Comparison of ENCODE assay signal across 8 cellular contexts in genomic region chr11:46382644-46383403, GRCh38. TPM values are rescaled to one million over a fixed set of nuclear protein-coding genes. Genes with fewer than 3 reads are reported as not detected.
DNase-seq lines count a peak whose midpoint lies in the region; ATAC-seq and TF ChIP-seq lines count a peak whose summit lies in the region.

No MANE protein-coding gene starts in this region.

- no peaks in the 10 kb centered on the region for H3K9me3 ChIP-seq in GM23248 (ENCODE audit: low read depth)

- peak overlapping the region in 1 of 2 donors; percentile 36 for H3K4me3 Mint-ChIP-seq in effector memory CD8-positive, alpha-beta T cell

- 42 to 48% methylated on average over 15 to 18 of the region's 18 CpGs for WGBS in GM23248 (ENCODE audit: low coverage in 1 of 2, low lambda C conversion rate in 2 of 2, missing lambda C conversion rate in 2 of 2), 2 experiments

- H2AFZ ChIP-seq in GM23248, result no peak overlapping the region

- in situ Hi-C loops in ACHN (cut with HindIII; ENCODE audit: low pct_ligation_motif_present, low pct_unique_long_range_greater_than_20kb, low sequenced_read_pairs) (no loop called here), GM23248 (cut with MboI) (no loop called here)

- DNase-seq in ACHN, result peak; percentile 50
- DNase-seq in GM23248, result peak; percentile 73
- peak; percentile 54 for DNase-seq in RKO (ENCODE audit: low spot score)
- DNase-seq in fibroblast of the aortic adventitia (ENCODE audit: low read depth), result peak; percentile 48
- DNase-seq in effector memory CD8-positive, alpha-beta T cell, result no peak
- no peak for DNase-seq in foreskin melanocyte

- peaks cover 33 to 58% of the 10 kb centered on the region in 2 donors for H3K27me3 Mint-ChIP-seq in effector memory CD8-positive, alpha-beta T cell

- no peaks in the 10 kb centered on the region for H3K9me3 Mint-ChIP-seq in effector memory CD8-positive, alpha-beta T cell

- peak; percentile 64 for TF ChIP-seq CTCF in fibroblast of the aortic adventitia (IDR thresholded peaks at IDR 0.05; ENCODE audit: insufficient read depth, low read length)

- H3K9ac ChIP-seq in GM23248 (no peak overlapping the region), rectal smooth muscle tissue (ENCODE audit: low read length) (no peak overlapping the region)

- no peaks in the 10 kb centered on the region for H3K9me2 ChIP-seq in GM23248 (ENCODE audit: insufficient read depth)

- H4K20me1 ChIP-seq in GM23248 (ENCODE audit: insufficient read depth), result no peaks in the 10 kb centered on the region

- no peak overlapping the region for H3K4me2 ChIP-seq in GM23248 (ENCODE audit: unreplicated experiment)

- no peaks in the 10 kb centered on the region for H3K4me1 ChIP-seq in GM23248 (ENCODE audit: insufficient read depth)
- H3K4me1 ChIP-seq in rectal smooth muscle tissue (ENCODE audit: control insufficient read depth, insufficient read depth, low read length), result peaks cover 3% of the 10 kb centered on the region

- no peaks in the 10 kb centered on the region for H3K79me2 ChIP-seq in GM23248 (ENCODE audit: insufficient read depth)

- no peak overlapping the region for H3K27ac ChIP-seq in GM23248
- H3K27ac ChIP-seq in rectal smooth muscle tissue (ENCODE audit: low read depth, low read length), result no peak overlapping the region

- ATAC-seq in GM21423 (IDR thresholded peaks at IDR 0.05; ENCODE audit: unreplicated experiment), result no peak
- ATAC-seq in effector memory CD8-positive, alpha-beta T cell (replicated peaks), result no peak

- H3F3A ChIP-seq in GM23248 (ENCODE audit: insufficient read depth), result 0 out of 2 replicates have a peak, but pooled peaks cover 3% of the 10 kb centered on the region

- no peaks in the 10 kb centered on the region for H3K27me3 ChIP-seq in GM23248 (replicated peaks; ENCODE audit: insufficient read depth)
- peaks cover 21% of the 10 kb centered on the region for H3K27me3 ChIP-seq in rectal smooth muscle tissue (ENCODE audit: control insufficient read depth, insufficient read depth, low read length)

- H3K27ac Mint-ChIP-seq in effector memory CD8-positive, alpha-beta T cell, result no peak overlapping the region

- H3K4me3 ChIP-seq in GM23248, result no peak overlapping the region
- H3K4me3 ChIP-seq in fibroblast of the aortic adventitia (ENCODE audit: low read depth, low read length), result peak overlapping the region; percentile 63
- peak overlapping the region; percentile 74 for H3K4me3 ChIP-seq in rectal smooth muscle tissue (ENCODE audit: low read length)

- H3K36me3 Mint-ChIP-seq in effector memory CD8-positive, alpha-beta T cell (ENCODE audit: insufficient read depth), result peaks cover 24% of the 10 kb centered on the region

- no peaks in the 10 kb centered on the region for H3K36me3 ChIP-seq in GM23248 (ENCODE audit: low read depth)
- no peaks in the 10 kb centered on the region for H3K36me3 ChIP-seq in rectal smooth muscle tissue (ENCODE audit: control insufficient read depth, insufficient read depth, low read length)

- peaks cover 9 to 11% of the 10 kb centered on the region in 2 donors for H3K4me1 Mint-ChIP-seq in effector memory CD8-positive, alpha-beta T cell (ENCODE audit: low read depth in 2 of 2)

RNA-seq across cellular contexts. Expression of gene MDK, which starts 1.4 kb away (rescaled TPM):
- total RNA-seq in GM23248 (2014; rRNA removed; shearing (Covaris generic)), result 2.7 and 10.7 TPM in 2 replicates
- 31.5 and 34.5 TPM in 2 replicates for polyA plus RNA-seq in GM23248 (2016; fragmentation: Nextera tagmentation; extraction: Ambion mirVana)
- total RNA-seq in fibroblast of the aortic adventitia (ENCODE audit: low replicate concordance), result 52.2 and 96.0 TPM in 2 replicates

RNA-seq across cellular contexts. Expression of gene CHRM4, which starts 8.8 kb away (rescaled TPM):
- total RNA-seq in GM23248 (2014; rRNA removed; shearing (Covaris generic)), result not detected in 2 replicates
- polyA plus RNA-seq in GM23248 (2016; fragmentation: Nextera tagmentation; extraction: Ambion mirVana), result not detected in 2 replicates
- total RNA-seq in fibroblast of the aortic adventitia (ENCODE audit: low replicate concordance), result not detected in 2 replicates

RNA-seq across cellular contexts. Expression of gene DGKZ, which starts 35.6 kb away (rescaled TPM):
- total RNA-seq in GM23248 (2014; rRNA removed; shearing (Covaris generic)), result 50.7 and 62.7 TPM in 2 replicates
- polyA plus RNA-seq in GM23248 (2016; fragmentation: Nextera tagmentation; extraction: Ambion mirVana), result 21.4 and 23.9 TPM in 2 replicates
- 27.1 and 37.7 TPM in 2 replicates for total RNA-seq in fibroblast of the aortic adventitia (ENCODE audit: low replicate concordance)

Comparison
In these comparisons a context has a peak if more than half of its experiments do, and no peak if none do; other contexts are left out.
1. DNase-seq: peak in ACHN (single experiment), GM23248 (single experiment), RKO (single experiment) and fibroblast of the aortic adventitia (single experiment); none in effector memory CD8-positive, alpha-beta T cell (0 of 3) and foreskin melanocyte (single experiment).